In genomic region chrX:53992589-53992988, GRCh38 we compare ENCODE assay signal across 25 cellular contexts. TPM values are rescaled to one million over a fixed set of nuclear protein-coding genes. Genes with fewer than 3 reads are reported as not detected.
DNase-seq lines count a peak whose midpoint lies in the region; ATAC-seq, FAIRE-seq and TF ChIP-seq lines count a peak whose summit lies in the region.
"Had no signal": no experiment of that assay in that cellular context is flagged by ENCODE, and none has a peak within 500 bp of the region (broad histone marks: within the 10 kb centered on the region; RNA-seq: fewer than 3 reads in every experiment).

No MANE protein-coding gene starts in this region.

- no peak for TF ChIP-seq EP300 in A549 (IDR thresholded peaks at IDR 0.05)

- H3K27me3 ChIP-seq in aorta (ENCODE audit: control insufficient read depth in 1 of 2, insufficient read depth in 2 of 2, low read length in 1 of 2) = no peaks in the 10 kb centered on the region
- H3K27me3 ChIP-seq: BE2C, SJSA1 had no signal

- H3K4me2 ChIP-seq in A549 = no peak overlapping the region

- no peaks in the 10 kb centered on the region for H3K9me3 ChIP-seq in A549
- H3K9me3 ChIP-seq in aorta (ENCODE audit: control insufficient read depth, low read length) = no peaks in the 10 kb centered on the region
- H3K9me3 ChIP-seq: BE2C, HAP-1, SJSA1 had no signal

- WGBS in A549 (ENCODE audit: missing lambda C conversion rate) = 79% methylated on average over 2 of the region's 4 CpGs
- 73 to 97% methylated on average over 4 of the region's 4 CpGs for WGBS in aorta, 2 donors

- H3K4me1 ChIP-seq in A549 (no peaks in the 10 kb centered on the region), aorta (ENCODE audit: control insufficient read depth in 1 of 2, insufficient read depth in 2 of 2, low read length in 2 of 2) (no peaks in the 10 kb centered on the region)
- H3K4me1 ChIP-seq: BE2C, HAP-1, SJSA1 had no signal

- TF ChIP-seq POLR2A in A549 (IDR thresholded peaks at IDR 0.05; ENCODE audit: low read length) = no peak

- peaks cover 0 to 4% of the 10 kb centered on the region in 2 donors for H3K36me3 ChIP-seq in aorta (ENCODE audit: control insufficient read depth in 1 of 2, insufficient read depth in 2 of 2, low read length in 1 of 2)
- H3K36me3 ChIP-seq: SJSA1 had no signal

- CTCF ChIA-PET in A549 (lab: Yijun Ruan, JAX) (no interaction called here), RWPE1 (lab: Yijun Ruan, JAX) (no interaction called here)

- no peak for TF ChIP-seq CTCF in A549 (IDR thresholded peaks at IDR 0.05)
- TF ChIP-seq CTCF in RWPE1 (conservative IDR thresholded peaks at IDR 0.05; ENCODE audit: low read depth) = no peak
- TF ChIP-seq CTCF in epithelial cell of esophagus (IDR thresholded peaks at IDR 0.05; ENCODE audit: insufficient read depth, low read depth, low read length, missing control alignments) = no peak

- peak; percentile 7 for FAIRE-seq in A549 (lab: Jason Lieb, UNC)
- FAIRE-seq: G401.6 had no signal

- H3K4me3 ChIP-seq in A549 (no peak overlapping the region), epithelial cell of esophagus (ENCODE audit: low read length) (no peak overlapping the region), aorta (ENCODE audit: low read length in 2 of 2) (no peak overlapping the region)
- H3K4me3 ChIP-seq: HAP-1, SJSA1 had no signal

- intact Hi-C loops in aorta (cut with DNase I) = no loop called here

- DNase-seq in A549 (ENCODE audit: low read depth in 1 of 2, low spot score in 1 of 2) (no peak), ELR (ENCODE audit: low read depth) (peak; percentile 9), RWPE1 (ENCODE audit: low spot score) (peak; percentile 7), epithelial cell of esophagus (ENCODE audit: low read depth) (peak; percentile 34), mesenteric fat pad (ENCODE audit: low spot score) (no peak), NCI-H2107 (lab: John Stamatoyannopoulos, UW) (no peak), aorta (no peak)
- no peak for DNase-seq in activated T-cell treated with anti-CD3 and anti-CD28 coated beads, Interleukin-2, amount 50 U/mL, for 48 hours
- DNase-seq: BE2C, Calu3, DMS153, GOT3, Karpas-422, MV-4-11, NCI-H1105, NCI-H1436 treated with DMSO at 0.1 percent for 48 hours, NCI-H187 treated with DMSO at 0.1 percent for 48 hours, NCI-H446, NCI-H524 treated with DMSO at 0.1 percent for 48 hours, NCI-H774, Right ventricle myocardium superior had no signal

- no peak for TF ChIP-seq RAD21 in A549 (conservative IDR thresholded peaks at IDR 0.05 in 1 of 2, IDR thresholded peaks at IDR 0.05 in 1 of 2)

- POLR2A ChIA-PET in A549 (lab: Yijun Ruan, JAX) = no interaction called here
- POLR2A ChIA-PET in RWPE1 (lab: Yijun Ruan, JAX; ENCODE audit: low non-redundant PET) = no interaction called here

- H3K27ac ChIP-seq in A549 (no peak overlapping the region), RWPE1 (no peak overlapping the region), aorta (ENCODE audit: low read depth in 1 of 2, low read length in 2 of 2) (no peak overlapping the region)
- H3K27ac ChIP-seq: HL-60, SJSA1 had no signal

- no peak for ATAC-seq in A549
- no peak for ATAC-seq in aorta (ENCODE audit: low FRiP score)

TF ChIP-seq in A549, 52 proteins besides CTCF, POLR2A, EP300 and RAD21:
- no peak for TF ChIP-seq MAX (IDR thresholded peaks at IDR 0.05)
- TF ChIP-seq NFE2L2 (conservative IDR thresholded peaks at IDR 0.05; ENCODE audit: low read length) = no peak
- TF ChIP-seq FOSB (CRISPR knock-in tag; IDR thresholded peaks at IDR 0.05) = no peak
- no peak for TF ChIP-seq HES2 (IDR thresholded peaks at IDR 0.05)
- TF ChIP-seq BCL3 (IDR thresholded peaks at IDR 0.05) = no peak
TF ChIP-seq in A549: peak in this region for 0.

RNA-seq across cellular contexts. Expression of gene PHF8, which starts 51.7 kb away (rescaled TPM):
- 11.7 and 18.6 TPM in 2 replicates for polyA plus RNA-seq in A549 (2011; rRNA removed)
- polyA plus RNA-seq in A549 (2012; cell fraction: cytosol; rRNA removed) = 8.0 and 8.7 TPM in 2 replicates
- 16.5 and 21.0 TPM in 2 replicates for polyA plus RNA-seq in A549 (2012; cell fraction: nucleus; rRNA removed)
- 7.6 to 8.7 TPM (median 8.4 TPM) in 3 replicates for polyA plus RNA-seq in A549 (2017; fragmentation: RNase III; extraction: RNeasy Plus Mini Kit Qiagen cat#74134 plus additional on column Dnase treatment)
- 53.0 and 60.0 TPM in 2 replicates for polyA minus RNA-seq in A549 (2011; rRNA and poly(A)+ RNA removed)
- 30.1 TPM for total RNA-seq in mesenteric fat pad
- total RNA-seq in aorta = 10 to 100 TPM; 34.2 to 39.7 TPM
- 1 to 10 TPM; 4.4 to 9.7 TPM for polyA plus RNA-seq in aorta

Comparison
In these comparisons a context has a peak if more than half of its experiments do, and no peak if none do; other contexts are left out.
1. DNase-seq: peak in ELR (single experiment), RWPE1 (single experiment) and epithelial cell of esophagus (single experiment); none in A549 (0 of 2), mesenteric fat pad (single experiment), activated T-cell treated with anti-CD3 and anti-CD28 coated beads, Interleukin-2, amount 50 U/mL, for 48 hours (0 of 2), NCI-H2107 (single experiment) and aorta (0 of 2).